In the genomic region with DNA sequence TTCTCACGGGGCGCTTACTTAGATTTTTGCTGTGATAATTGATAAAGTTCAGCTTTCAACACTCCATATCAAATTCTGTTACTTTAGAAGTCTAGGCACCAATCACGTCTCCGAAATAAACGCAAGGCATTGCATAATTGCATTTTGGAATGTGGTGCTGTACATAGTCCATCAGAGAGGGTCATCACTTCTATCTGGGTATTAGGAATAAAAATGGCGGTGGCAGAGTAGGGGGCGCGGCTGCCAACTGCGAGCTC, we compare ENCODE assay signal across 8 cellular contexts. TPM values are rescaled to one million over a fixed set of nuclear protein-coding genes. Genes with fewer than 3 reads are reported as not detected.
DNase-seq lines count a peak whose midpoint lies in the region; ATAC-seq, FAIRE-seq and TF ChIP-seq lines count a peak whose summit lies in the region.

No MANE protein-coding gene starts in this region.

- H3K27ac ChIP-seq in CD8-positive, alpha-beta memory T cell (ENCODE audit: low read depth, low read length) = no peak overlapping the region
- peak overlapping the region; percentile 82 for H3K27ac ChIP-seq in Panc1 (ENCODE audit: low read length)
- no peak overlapping the region for H3K27ac ChIP-seq in endothelial cell of umbilical vein (ENCODE audit: insufficient read depth, low read depth, low read length)
- H3K27ac ChIP-seq in ovary = no peak overlapping the region

- H3K4me1 Mint-ChIP-seq in CD8-positive, alpha-beta memory T cell = peaks cover 46 to 68% (median 55%) of the 10 kb centered on the region in 3 donors

- H3K27ac Mint-ChIP-seq in CD8-positive, alpha-beta memory T cell = peak overlapping the region; percentile 23 to 100 (median 90)

- 10 to 12% (median 12%) methylated on average over 9 of the region's 9 CpGs for WGBS in ovary, 3 donors

- no peaks in the 10 kb centered on the region for H3K9me3 ChIP-seq in CD8-positive, alpha-beta memory T cell (ENCODE audit: low read length)
- H3K9me3 ChIP-seq in Panc1 (ENCODE audit: control insufficient read depth, insufficient read depth, low read depth, low read length) (no peaks in the 10 kb centered on the region), endothelial cell of umbilical vein (replicated peaks; ENCODE audit: control insufficient read depth, insufficient read depth, low read length) (no peaks in the 10 kb centered on the region), ovary (no peaks in the 10 kb centered on the region)

- no TSS peak for BruUV-seq in Panc1 (replicated peaks; lab: Mats Ljungman, UMichigan)
- BruUV-seq in endothelial cell of umbilical vein (replicated peaks; lab: Mats Ljungman, UMichigan) = no TSS peak

- peaks cover 52% of the 10 kb centered on the region for H3K79me2 ChIP-seq in endothelial cell of umbilical vein (ENCODE audit: control insufficient read depth, insufficient read depth, low read length)

- no peaks in the 10 kb centered on the region for H3K9me3 Mint-ChIP-seq in CD8-positive, alpha-beta memory T cell

- H2AFZ ChIP-seq in endothelial cell of umbilical vein (ENCODE audit: low read depth, low read length) = no peak overlapping the region

- no peaks in the 10 kb centered on the region for H3K9me1 ChIP-seq in endothelial cell of umbilical vein (replicated peaks; ENCODE audit: control insufficient read depth, extremely low read depth, insufficient read depth, low read length)

- H3K27me3 Mint-ChIP-seq in CD8-positive, alpha-beta memory T cell = peaks cover 0 to 4% of the 10 kb centered on the region in 2 donors

- peaks cover 0 to 22% (median 3%) of the 10 kb centered on the region in 3 donors for H3K36me3 Mint-ChIP-seq in CD8-positive, alpha-beta memory T cell

- dilution Hi-C loops in endothelial cell of umbilical vein (cut with MboI; ENCODE audit: extremely low pct_ligation_motif_present, low sequenced_read_pairs) = no loop called here

- intact Hi-C loops in Panc1 (cut with micrococcal nuclease; ENCODE audit: unreplicated experiment) (no loop called here), endothelial cell of umbilical vein (cut with micrococcal nuclease) (loop anchor here (1.0 kb wide), 1 partner anchor 41 kb away; the partner anchor contains the start of gene STAB1), ovary (cut with DNase I) (loop anchor here in 2 of 4 donors (10.0 kb wide), 2 partner anchors 149 to 169 kb away; partner anchors contain the start of genes GLT8D1 (in 1 of the 2), GNL3 (in 1 of the 2), PBRM1 (in 1 of the 2) and SPCS1 (in 1 of the 2)), posterior vena cava (cut with DNase I) (no loop called here)

- H3K4me3 ChIP-seq in CD8-positive, alpha-beta memory T cell (ENCODE audit: low read length) = peak overlapping the region; percentile 54
- H3K4me3 ChIP-seq in Panc1 (ENCODE audit: low read depth in 2 of 2, low read length in 2 of 2) (peak overlapping the region; percentile 25 to 49; a peak in 3 of 4 replicates), endothelial cell of umbilical vein (replicated peaks in 1 of 3; ENCODE audit: insufficient read depth in 1 of 3, low read depth in 1 of 3, low read length in 3 of 3) (no peak overlapping the region), ovary (peak overlapping the region; percentile 24)

- no peak for DNase-seq in CD8-positive, alpha-beta memory T cell
- DNase-seq in Panc1 (ENCODE audit: low read depth, low spot score) = no peak
- DNase-seq in endothelial cell of umbilical vein (ENCODE audit: low read depth, low spot score) = no peak
- no peak for DNase-seq in ovary
- DNase-seq in activated CD4-positive, CD25-positive, alpha-beta regulatory T cell (lab: John Stamatoyannopoulos, UW) = no peak
- no peak for DNase-seq in T1000 (lab: John Stamatoyannopoulos, UW)
- DNase-seq in HEK293T (ENCODE audit: extremely low spot score) = no peak
- no peak for DNase-seq in posterior vena cava (ENCODE audit: low spot score)

- peaks cover 30% of the 10 kb centered on the region for H3K4me1 ChIP-seq in CD8-positive, alpha-beta memory T cell (ENCODE audit: insufficient read depth, low read length)
- peaks cover 21% of the 10 kb centered on the region for H3K4me1 ChIP-seq in Panc1 (ENCODE audit: control insufficient read depth, insufficient read depth, low read length)
- peaks cover 50% of the 10 kb centered on the region for H3K4me1 ChIP-seq in endothelial cell of umbilical vein (ENCODE audit: control insufficient read depth, extremely low read depth, insufficient read depth, low read length)
- H3K4me1 ChIP-seq in ovary (ENCODE audit: insufficient read depth) = peaks cover 25% of the 10 kb centered on the region

- FAIRE-seq in endothelial cell of umbilical vein (lab: Jason Lieb, UNC) = no peak

- POLR2A ChIA-PET in CD8-positive, alpha-beta memory T cell (lab: Charles Lee) = interaction anchor here (0.7 to 1.0 kb wide), 2 partner anchors 8 to 24 kb away, joined by 3 read pairs; no protein-coding TSS in a partner anchor
- POLR2A ChIA-PET in Panc1 (lab: Charles Lee) (interaction anchor here (0.7 kb wide), 1 partner anchor 9 kb away, joined by 3 read pairs; no protein-coding TSS in a partner anchor), endothelial cell of umbilical vein (lab: Charles Lee) (interaction anchor here (0.9 to 1.7 kb wide), 3 partner anchors 32 to 45 kb away, joined by 3 to 7 read pairs (median 7); partner anchors contain the start of gene STAB1), HEK293T (lab: Yijun Ruan, JAX) (interaction anchor here (0.6 to 1.2 kb wide), 14 partner anchors 9 to 169 kb away, joined by 3 to 6 read pairs (median 4); no protein-coding TSS in a partner anchor)

- TF ChIP-seq EP300 in ovary (IDR thresholded peaks at IDR 0.05) = no peak

- ATAC-seq in Panc1 = no peak

- peak overlapping the region; percentile 54 for H3K4me2 ChIP-seq in endothelial cell of umbilical vein (ENCODE audit: insufficient read depth, low read length)

- H3K36me3 ChIP-seq in CD8-positive, alpha-beta memory T cell (ENCODE audit: insufficient read depth, low read length) = no peaks in the 10 kb centered on the region
- H3K36me3 ChIP-seq in Panc1 (ENCODE audit: control insufficient read depth, insufficient read depth, low read length) (no peaks in the 10 kb centered on the region; the same call in 1 of the 2 replicates), endothelial cell of umbilical vein (ENCODE audit: control insufficient read depth in 2 of 2, extremely low read depth in 1 of 2, insufficient read depth in 2 of 2, low read length in 2 of 2) (peaks cover under 1 to 4% of the 10 kb centered on the region in 2 experiments), ovary (no peaks in the 10 kb centered on the region)

- no peaks in the 10 kb centered on the region for H3K27me3 ChIP-seq in CD8-positive, alpha-beta memory T cell (ENCODE audit: insufficient read depth, low read length, poor library complexity, severe bottlenecking)
- H3K27me3 ChIP-seq in Panc1 (ENCODE audit: control insufficient read depth, insufficient read depth, low read length) (no peaks in the 10 kb centered on the region), endothelial cell of umbilical vein (ENCODE audit: control insufficient read depth in 2 of 2, insufficient read depth in 2 of 2, low read length in 2 of 2) (no peaks in the 10 kb centered on the region), ovary (no peaks in the 10 kb centered on the region)

- no peaks in the 10 kb centered on the region for H4K20me1 ChIP-seq in endothelial cell of umbilical vein (replicated peaks; ENCODE audit: control insufficient read depth, extremely low read depth, insufficient read depth, low read length)

- in situ Hi-C loops in Panc1 (cut with HindIII; ENCODE audit: low pct_unique_long_range_greater_than_20kb, low sequenced_read_pairs) = no loop called here

- no peak overlapping the region for H3K9ac ChIP-seq in endothelial cell of umbilical vein (replicated peaks; ENCODE audit: extremely low read depth, insufficient read depth, low read length)

- CTCF ChIA-PET in CD8-positive, alpha-beta memory T cell (lab: Charles Lee) = interaction anchor here (0.7 to 1.1 kb wide), 2 partner anchors 25 to 88 kb away, joined by 3 to 4 read pairs; no protein-coding TSS in a partner anchor
- CTCF ChIA-PET in Panc1 (lab: Charles Lee) = no interaction called here
- CTCF ChIA-PET in endothelial cell of umbilical vein (lab: Charles Lee) = interaction anchor here (0.7 to 1.6 kb wide), 5 partner anchors 10 to 64 kb away, joined by 3 to 6 read pairs (median 6); partner anchors contain the start of gene STAB1
- CTCF ChIA-PET in HEK293T (lab: Yijun Ruan, JAX) = interaction anchor here (0.6 kb wide), 2 partner anchors 60 to 124 kb away, joined by 3 read pairs; no protein-coding TSS in a partner anchor

- TF ChIP-seq CTCF in Panc1 (IDR thresholded peaks at IDR 0.05) (no peak), endothelial cell of umbilical vein (IDR thresholded peaks at IDR 0.05; ENCODE audit: extremely low read depth in 1 of 2, insufficient read depth in 1 of 2, low read depth in 1 of 2, low read length in 2 of 2) (no peak), ovary (IDR thresholded peaks at IDR 0.05) (no peak)

- no peak for TF ChIP-seq POLR2A in endothelial cell of umbilical vein (IDR thresholded peaks at IDR 0.05; ENCODE audit: low read depth, low read length)
- TF ChIP-seq POLR2A in ovary (IDR thresholded peaks at IDR 0.05) = no peak

- H3K4me3 Mint-ChIP-seq in CD8-positive, alpha-beta memory T cell = peak overlapping the region; percentile 96 to 100 (median 100)

RNA-seq across cellular contexts. Expression of gene UQCC5, which starts 0.4 kb away (rescaled TPM):
- total RNA-seq in CD8-positive, alpha-beta memory T cell = 10 to 100 TPM; 15.3 to 18.2 TPM
- polyA plus RNA-seq in CD8-positive, alpha-beta memory T cell = 20.7 TPM
- total RNA-seq in Panc1 (2021; ENCODE audit: unreplicated experiment) (27.3 TPM), endothelial cell of umbilical vein (22.6 and 34.6 TPM in 2 replicates), ovary (10 to 100 TPM in 6 of 7 donors, 1 to 10 TPM in 1; 1.4 to 44.7 (median 27.4) TPM), posterior vena cava (10 to 100 TPM; 13.8 to 22.8 TPM)
- 68.1 TPM for polyA plus RNA-seq in Panc1 (2012; ENCODE audit: insufficient read length)
- polyA plus RNA-seq in endothelial cell of umbilical vein (9.9 and 28.2 TPM in 2 replicates), ovary (10 to 100 TPM in 1 of 2 donors, 1 to 10 TPM in 1; 7.7 to 53.0 TPM)
- polyA plus RNA-seq in endothelial cell of umbilical vein (2011; cell fraction: cytosol; rRNA removed) = 28.9 and 42.1 TPM in 2 replicates
- polyA plus RNA-seq in endothelial cell of umbilical vein (2011; cell fraction: nucleus; rRNA removed) = 2.6 and 33.3 TPM in 2 replicates
- 45.1 and 51.6 TPM in 2 replicates for polyA plus RNA-seq in endothelial cell of umbilical vein (2012)
- polyA minus RNA-seq in endothelial cell of umbilical vein = 7.4 and 8.1 TPM in 2 replicates
- polyA minus RNA-seq in endothelial cell of umbilical vein (2011; cell fraction: cytosol; rRNA and poly(A)+ RNA removed) = 15.5 TPM
- 5.8 and 6.4 TPM in 2 replicates for polyA minus RNA-seq in endothelial cell of umbilical vein (2011; cell fraction: nucleus; rRNA and poly(A)+ RNA removed)

RNA-seq across cellular contexts. Expression of gene NT5DC2, which starts 2.4 kb away (rescaled TPM):
- total RNA-seq in CD8-positive, alpha-beta memory T cell = 10 to 100 TPM; 80.3 to 84.6 TPM
- 1.2 TPM for polyA plus RNA-seq in CD8-positive, alpha-beta memory T cell
- 137 TPM for total RNA-seq in Panc1 (2021; ENCODE audit: unreplicated experiment)
- polyA plus RNA-seq in Panc1 (2012; ENCODE audit: insufficient read length) = 235 TPM
- 298 and 327 TPM in 2 replicates for total RNA-seq in endothelial cell of umbilical vein
- polyA plus RNA-seq in endothelial cell of umbilical vein = 402 and 516 TPM in 2 replicates
- 255 and 292 TPM in 2 replicates for polyA plus RNA-seq in endothelial cell of umbilical vein (2011; cell fraction: cytosol; rRNA removed)
- 357 and 428 TPM in 2 replicates for polyA plus RNA-seq in endothelial cell of umbilical vein (2011; cell fraction: nucleus; rRNA removed)
- polyA plus RNA-seq in endothelial cell of umbilical vein (2012) = 145 and 210 TPM in 2 replicates
- polyA minus RNA-seq in endothelial cell of umbilical vein = 347 and 373 TPM in 2 replicates
- polyA minus RNA-seq in endothelial cell of umbilical vein (2011; cell fraction: cytosol; rRNA and poly(A)+ RNA removed) = 52.0 TPM
- 114 and 115 TPM in 2 replicates for polyA minus RNA-seq in endothelial cell of umbilical vein (2011; cell fraction: nucleus; rRNA and poly(A)+ RNA removed)
- total RNA-seq in ovary = 10 to 100 TPM; 19.6 to 76.6 (median 51.9) TPM
- polyA plus RNA-seq in ovary = 100 to 1,000 TPM in 1 of 2 donors, 10 to 100 TPM in 1; 46.6 to 129 TPM
- 10 to 100 TPM; 42.7 to 48.6 TPM for total RNA-seq in posterior vena cava

RNA-seq across cellular contexts. Expression of gene STAB1, which starts 40.9 kb away (rescaled TPM):
- total RNA-seq in CD8-positive, alpha-beta memory T cell = 1 to 10 TPM; 7.6 to 9.7 TPM
- 0.05 TPM for polyA plus RNA-seq in CD8-positive, alpha-beta memory T cell
- total RNA-seq in Panc1 (2021; ENCODE audit: unreplicated experiment) = 0.39 TPM
- 0.17 TPM for polyA plus RNA-seq in Panc1 (2012; ENCODE audit: insufficient read length)
- 340 and 369 TPM in 2 replicates for total RNA-seq in endothelial cell of umbilical vein
- polyA plus RNA-seq in endothelial cell of umbilical vein = 369 and 413 TPM in 2 replicates
- polyA plus RNA-seq in endothelial cell of umbilical vein (2011; cell fraction: cytosol; rRNA removed) = 195 and 214 TPM in 2 replicates
- polyA plus RNA-seq in endothelial cell of umbilical vein (2011; cell fraction: nucleus; rRNA removed) = 2,566 and 2,674 TPM in 2 replicates
- 262 and 312 TPM in 2 replicates for polyA plus RNA-seq in endothelial cell of umbilical vein (2012)
- 291 and 381 TPM in 2 replicates for polyA minus RNA-seq in endothelial cell of umbilical vein
- polyA minus RNA-seq in endothelial cell of umbilical vein (2011; cell fraction: cytosol; rRNA and poly(A)+ RNA removed) = not detected
- 622 and 778 TPM in 2 replicates for polyA minus RNA-seq in endothelial cell of umbilical vein (2011; cell fraction: nucleus; rRNA and poly(A)+ RNA removed)
- total RNA-seq in ovary = 100 to 1,000 TPM in 2 of 7 donors, 10 to 100 TPM in 5; 31.3 to 114 (median 47.5) TPM
- 10 to 100 TPM; 21.4 to 50.7 TPM for polyA plus RNA-seq in ovary
- total RNA-seq in posterior vena cava = 100 to 1,000 TPM; 303 to 498 TPM

Comparison
In these comparisons a context has a peak if more than half of its experiments do, and no peak if none do; other contexts are left out.
1. H3K4me3 ChIP-seq: peak in CD8-positive, alpha-beta memory T cell (single experiment), Panc1 (2 of 2) and ovary (single experiment); none in endothelial cell of umbilical vein (0 of 3).